Comparison of ENCODE assay signal across 2 cellular contexts in the genomic region with DNA sequence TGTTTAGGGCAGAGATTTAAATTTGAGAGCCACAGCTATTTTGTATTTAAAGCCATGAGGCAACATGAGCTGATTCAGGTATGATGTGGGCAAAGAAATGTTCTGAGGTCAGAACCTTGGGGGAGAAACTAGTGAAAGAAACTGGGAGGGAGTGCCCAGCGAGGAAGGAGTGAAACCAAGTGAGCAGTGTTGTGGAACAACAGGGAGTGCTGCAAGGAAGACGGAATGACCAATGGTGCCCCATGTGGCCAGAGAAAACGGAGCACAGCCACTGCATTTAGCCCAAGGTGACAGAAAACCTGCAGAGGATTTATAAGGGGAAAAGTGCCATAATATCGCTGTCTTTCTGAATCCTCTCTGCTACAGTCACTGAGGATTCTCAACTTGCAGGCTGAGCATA.
TF ChIP-seq lines count a peak whose summit lies in the region.

No MANE protein-coding gene starts in this region.

TF ChIP-seq in HCT116, 20 proteins besides CTCF, POLR2A, EP300 and RAD21:
- TF ChIP-seq, protein P1, sequence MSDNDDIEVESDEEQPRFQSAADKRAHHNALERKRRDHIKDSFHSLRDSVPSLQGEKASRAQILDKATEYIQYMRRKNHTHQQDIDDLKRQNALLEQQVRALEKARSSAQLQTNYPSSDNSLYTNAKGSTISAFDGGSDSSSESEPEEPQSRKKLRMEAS (IDR thresholded peaks at IDR 0.05): no peak
- TF ChIP-seq TCF7L2 (IDR thresholded peaks at IDR 0.05; ENCODE audit: borderline replicate concordance, extremely low read depth, insufficient read depth, insufficient read length) (no peak), SIN3A (IDR thresholded peaks at IDR 0.05; ENCODE audit: low read depth) (no peak), SRF (IDR thresholded peaks at IDR 0.05; ENCODE audit: low read depth) (no peak), ELF1 (IDR thresholded peaks at IDR 0.05; ENCODE audit: borderline replicate concordance, low read depth) (no peak), FOSL1 (IDR thresholded peaks at IDR 0.05; ENCODE audit: low read depth) (no peak)
- TF ChIP-seq, protein P2, sequence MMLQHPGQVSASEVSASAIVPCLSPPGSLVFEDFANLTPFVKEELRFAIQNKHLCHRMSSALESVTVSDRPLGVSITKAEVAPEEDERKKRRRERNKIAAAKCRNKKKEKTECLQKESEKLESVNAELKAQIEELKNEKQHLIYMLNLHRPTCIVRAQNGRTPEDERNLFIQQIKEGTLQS (IDR thresholded peaks at IDR 0.05): no peak

TF ChIP-seq in GM12878, 131 proteins besides CTCF, POLR2A, EP300 and RAD21 (continued from another document):
- TF ChIP-seq POLR2AphosphoS5 (IDR thresholded peaks at IDR 0.05; ENCODE audit: low read length): no peak
- no peak for TF ChIP-seq MEF2B (IDR thresholded peaks at IDR 0.05; ENCODE audit: partially characterized antibody, poor library complexity, severe bottlenecking)
- TF ChIP-seq HDAC2 (IDR thresholded peaks at IDR 0.05): no peak
- no peak for TF ChIP-seq NFIC (IDR thresholded peaks at IDR 0.05; ENCODE audit: low read depth, low read length)
- TF ChIP-seq RAD51 (IDR thresholded peaks at IDR 0.05): no peak
- TF ChIP-seq RELA (IDR thresholded peaks at IDR 0.05; ENCODE audit: borderline replicate concordance, partially characterized antibody): no peak
